ENCODE assay signal across 25 cellular contexts in the genomic region with DNA sequence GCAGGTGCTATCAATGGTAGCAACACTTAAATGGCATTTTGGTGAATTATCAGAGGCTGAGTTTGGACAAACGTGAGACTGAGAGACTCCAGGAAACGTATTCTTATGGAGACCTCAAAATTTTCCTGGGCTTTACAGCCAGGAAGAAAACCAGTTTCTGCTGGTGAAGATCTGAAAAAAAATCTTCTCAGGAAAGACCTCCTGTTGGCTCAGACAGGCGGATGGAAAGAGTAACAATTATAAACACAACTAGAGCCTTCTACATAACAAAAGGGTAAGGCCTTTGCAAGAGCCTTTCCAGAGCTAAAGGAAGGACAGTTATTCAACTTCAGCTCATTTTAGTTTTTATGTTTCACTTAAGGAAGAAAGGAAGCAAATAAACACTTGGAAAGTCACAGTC.
"Had no signal": no experiment of that assay in that cellular context is flagged by ENCODE, and none has a peak within 500 bp of the region (broad histone marks: within the 10 kb centered on the region; RNA-seq: fewer than 3 reads in every experiment).

No MANE protein-coding gene starts in this region.

- H2AFZ ChIP-seq: parathyroid adenoma had no signal

- DNase-seq: colonic mucosa; dermis blood vessel endothelial cell; esophagus squamous epithelium; foreskin fibroblast; glutamatergic neuron; kidney; left cardiac atrium; left ventricle myocardium inferior; mesenchymal stem cell; midbrain; retina; right lobe of liver; spleen; stimulated activated CD4-positive, alpha-beta T cell treated with anti-CD3 and anti-CD28 coated beads, Interleukin-2, amount 100 ng/mL, for 24 hours; stimulated activated CD4-positive, alpha-beta T cell treated with anti-CD3 and anti-CD28 coated beads, Interleukin-4, amount 100 ng/mL, for 4 hours; stimulated activated naive B cell treated with anti-CD40 and anti-IgM and Interleukin-4, amounts not matched to agents 10 μg/mL and 1 μg/mL and 100 μg/mL, for 72 hours; stomach; substantia nigra; transverse colon had no signal

- H3K4me1 Mint-ChIP-seq: stimulated activated naive B cell treated with anti-CD40 and anti-IgM and Interleukin-4, amounts not matched to agents 10 μg/mL and 1 μg/mL and 100 μg/mL, for 72 hours had no signal

- H3K4me1 ChIP-seq: colonic mucosa, esophagus squamous epithelium, gastroesophageal sphincter, left ventricle myocardium inferior, parathyroid adenoma, prostate gland, right lobe of liver, spleen, stomach, transverse colon had no signal

- H3K9me3 ChIP-seq: colonic mucosa, esophagus squamous epithelium, prostate gland, right lobe of liver, transverse colon had no signal

- H3K4me3 ChIP-seq: colonic mucosa, esophagus squamous epithelium, gastroesophageal sphincter, left ventricle myocardium inferior, lung, prostate gland, right lobe of liver, spleen, stomach, thoracic aorta, transverse colon had no signal

- H3K79me2 ChIP-seq: parathyroid adenoma had no signal

- ATAC-seq: gastroesophageal sphincter; left cardiac atrium; natural killer cell treated with Interleukin-12 subunit alpha and Interleukin-12 subunit beta and Interleukin-15 and Interleukin-18, amount 100 ng/mL, for 72 hours; right lobe of liver; stimulated activated naive B cell treated with anti-CD40 and anti-IgM and Interleukin-4, amounts not matched to agents 10 μg/mL and 1 μg/mL and 100 μg/mL, for 72 hours had no signal

- H3K27me3 ChIP-seq: colonic mucosa, esophagus squamous epithelium, gastroesophageal sphincter, right lobe of liver, spleen, stomach, transverse colon had no signal

- H3K36me3 ChIP-seq: colonic mucosa, esophagus squamous epithelium, gastroesophageal sphincter, left ventricle myocardium inferior, prostate gland, right lobe of liver, spleen, stomach, thoracic aorta, transverse colon had no signal

- H3K27me3 Mint-ChIP-seq: stimulated activated naive B cell treated with anti-CD40 and anti-IgM and Interleukin-4, amounts not matched to agents 10 μg/mL and 1 μg/mL and 100 μg/mL, for 72 hours had no signal

- H3K9ac ChIP-seq: parathyroid adenoma had no signal

- H3K27ac ChIP-seq: colonic mucosa, esophagus squamous epithelium, gastroesophageal sphincter, left ventricle myocardium inferior, parathyroid adenoma, prostate gland, right lobe of liver, spleen, stomach, thoracic aorta, transverse colon had no signal

- H3K27ac Mint-ChIP-seq: natural killer cell treated with Interleukin-12 subunit alpha and Interleukin-12 subunit beta and Interleukin-15 and Interleukin-18, amount 100 ng/mL, for 72 hours; stimulated activated naive B cell treated with anti-CD40 and anti-IgM and Interleukin-4, amounts not matched to agents 10 μg/mL and 1 μg/mL and 100 μg/mL, for 72 hours had no signal

- H3K4me3 Mint-ChIP-seq: natural killer cell treated with Interleukin-12 subunit alpha and Interleukin-12 subunit beta and Interleukin-15 and Interleukin-18, amount 100 ng/mL, for 72 hours; stimulated activated naive B cell treated with anti-CD40 and anti-IgM and Interleukin-4, amounts not matched to agents 10 μg/mL and 1 μg/mL and 100 μg/mL, for 72 hours had no signal
